In the genomic region with DNA sequence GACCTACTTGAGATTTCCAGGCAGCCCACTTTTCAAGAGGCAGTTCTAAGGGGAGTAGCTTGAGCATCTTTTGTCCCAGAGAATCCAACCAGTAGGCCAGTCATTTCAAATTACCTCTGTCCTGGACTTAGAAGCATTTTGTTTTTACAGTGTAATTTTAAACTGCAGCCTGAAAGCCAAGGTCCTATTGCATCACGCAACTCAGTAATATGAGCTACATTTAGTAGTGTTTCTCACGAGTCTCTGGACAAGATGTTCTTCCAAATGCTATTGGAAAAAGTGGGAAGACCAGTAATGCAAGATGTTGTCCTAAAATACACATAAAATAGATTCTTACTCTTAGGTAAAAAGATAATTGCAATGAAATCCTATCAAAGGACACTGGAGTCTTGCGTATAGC, we compare ENCODE assay signal across 17 cellular contexts.
DNase-seq lines count a peak whose midpoint lies in the region; TF ChIP-seq lines count a peak whose summit lies in the region.
"Had no signal": no experiment of that assay in that cellular context is flagged by ENCODE, and none has a peak within 500 bp of the region (broad histone marks: within the 10 kb centered on the region; RNA-seq: fewer than 3 reads in every experiment).

No MANE protein-coding gene starts in this region.

- H3K36me3 Mint-ChIP-seq in MCF 10A (ENCODE audit: insufficient read depth, unreplicated experiment) = no peaks in the 10 kb centered on the region
- H3K36me3 Mint-ChIP-seq: CD4-positive, alpha-beta memory T cell had no signal

- no peak overlapping the region for H3K27ac Mint-ChIP-seq in MCF 10A (ENCODE audit: low read depth, unreplicated experiment)
- H3K27ac Mint-ChIP-seq: B cell; CD4-positive, alpha-beta memory T cell had no signal

- no peaks in the 10 kb centered on the region for H3K9me3 Mint-ChIP-seq in MCF 10A (ENCODE audit: unreplicated experiment)

- no peaks in the 10 kb centered on the region for H3K4me1 ChIP-seq in breast epithelium
- H3K4me1 ChIP-seq in Peyer's patch = no peaks in the 10 kb centered on the region

- no peak overlapping the region for H3K4me3 Mint-ChIP-seq in MCF 10A (ENCODE audit: unreplicated experiment)
- H3K4me3 Mint-ChIP-seq: B cell; CD4-positive, alpha-beta memory T cell had no signal

- TF ChIP-seq POLR2A in breast epithelium (IDR thresholded peaks at IDR 0.05) (no peak), Peyer's patch (IDR thresholded peaks at IDR 0.05) (no peak)

- H3K4me3 ChIP-seq in breast epithelium (no peak overlapping the region), skeletal muscle cell (ENCODE audit: low read depth, low read length) (no peak overlapping the region), Peyer's patch (no peak overlapping the region)
- H3K4me3 ChIP-seq: GM23248 had no signal

- POLR2A ChIA-PET in MCF 10A (lab: Yijun Ruan, JAX) = no interaction called here

- intact Hi-C loops in MCF 10A (cut with micrococcal nuclease) = no loop called here
- intact Hi-C loops in breast epithelium (cut with DNase I; ENCODE audit: low total_unique reads) = no loop called here

- no TSS peak for BruUV-seq in MCF 10A (replicated peaks; lab: Mats Ljungman, UMichigan)

- H3K4me1 Mint-ChIP-seq in MCF 10A (ENCODE audit: insufficient read depth, unreplicated experiment) = no peaks in the 10 kb centered on the region
- H3K4me1 Mint-ChIP-seq: B cell; CD4-positive, alpha-beta memory T cell had no signal

- H3K9me3 ChIP-seq in breast epithelium = peaks cover 0 to 8% of the 10 kb centered on the region in 2 donors
- no peaks in the 10 kb centered on the region for H3K9me3 ChIP-seq in Peyer's patch

- H3K27ac ChIP-seq in breast epithelium (no peak overlapping the region), Peyer's patch (no peak overlapping the region)
- H3K27ac ChIP-seq: GM23248 had no signal

- no peaks in the 10 kb centered on the region for H3K36me3 ChIP-seq in breast epithelium
- H3K36me3 ChIP-seq in Peyer's patch = no peaks in the 10 kb centered on the region

- CTCF ChIA-PET in MCF 10A (lab: Yijun Ruan, JAX) = interaction anchor here (1.3 kb wide), 1 partner anchor 8 kb away, joined by 3 read pairs; no protein-coding TSS in a partner anchor

- no peaks in the 10 kb centered on the region for H3K27me3 Mint-ChIP-seq in MCF 10A (ENCODE audit: insufficient read depth, unreplicated experiment)
- H3K27me3 Mint-ChIP-seq: B cell had no signal

- DNase-seq in MCF 10A (ENCODE audit: unreplicated experiment) (peak; percentile 29), breast epithelium (ENCODE audit: low spot score in 2 of 2) (no peak), fibroblast of gingiva (ENCODE audit: low read depth) (peak; percentile 38), skeletal muscle cell (ENCODE audit: low read depth) (peak; percentile 44), NCI-H2196 (lab: John Stamatoyannopoulos, UW; ENCODE audit: unreplicated experiment) (no peak), Peyer's patch (no peak)
- no peak for DNase-seq in activated CD4-positive, alpha-beta T cell treated with anti-CD3 and anti-CD28 coated beads for 1 hour
- DNase-seq: 8988T; ACHN; C1 segment of cervical spinal cord; CD4-positive, alpha-beta memory T cell; COR-L47; DMS153; DMS79 treated with DMSO at 0.1 percent for 48 hours; EL; GM23248 had no signal

- H3K27me3 ChIP-seq in breast epithelium (peaks cover 0 to 20% of the 10 kb centered on the region in 2 donors), Peyer's patch (no peaks in the 10 kb centered on the region)

- TF ChIP-seq CTCF in MCF 10A (IDR thresholded peaks at IDR 0.05; ENCODE audit: unreplicated experiment) (no peak), breast epithelium (IDR thresholded peaks at IDR 0.05) (no peak), Peyer's patch (IDR thresholded peaks at IDR 0.05) (no peak)

Comparison
In these comparisons a context has a peak if more than half of its experiments do, and no peak if none do; other contexts are left out.
1. DNase-seq: peak in MCF 10A (single experiment), fibroblast of gingiva (single experiment) and skeletal muscle cell (single experiment); none in breast epithelium (0 of 2), activated CD4-positive, alpha-beta T cell treated with anti-CD3 and anti-CD28 coated beads for 1 hour (single experiment), NCI-H2196 (single experiment) and Peyer's patch (0 of 3).